8 cellular contexts compared by ENCODE assay signal in the genomic region with DNA sequence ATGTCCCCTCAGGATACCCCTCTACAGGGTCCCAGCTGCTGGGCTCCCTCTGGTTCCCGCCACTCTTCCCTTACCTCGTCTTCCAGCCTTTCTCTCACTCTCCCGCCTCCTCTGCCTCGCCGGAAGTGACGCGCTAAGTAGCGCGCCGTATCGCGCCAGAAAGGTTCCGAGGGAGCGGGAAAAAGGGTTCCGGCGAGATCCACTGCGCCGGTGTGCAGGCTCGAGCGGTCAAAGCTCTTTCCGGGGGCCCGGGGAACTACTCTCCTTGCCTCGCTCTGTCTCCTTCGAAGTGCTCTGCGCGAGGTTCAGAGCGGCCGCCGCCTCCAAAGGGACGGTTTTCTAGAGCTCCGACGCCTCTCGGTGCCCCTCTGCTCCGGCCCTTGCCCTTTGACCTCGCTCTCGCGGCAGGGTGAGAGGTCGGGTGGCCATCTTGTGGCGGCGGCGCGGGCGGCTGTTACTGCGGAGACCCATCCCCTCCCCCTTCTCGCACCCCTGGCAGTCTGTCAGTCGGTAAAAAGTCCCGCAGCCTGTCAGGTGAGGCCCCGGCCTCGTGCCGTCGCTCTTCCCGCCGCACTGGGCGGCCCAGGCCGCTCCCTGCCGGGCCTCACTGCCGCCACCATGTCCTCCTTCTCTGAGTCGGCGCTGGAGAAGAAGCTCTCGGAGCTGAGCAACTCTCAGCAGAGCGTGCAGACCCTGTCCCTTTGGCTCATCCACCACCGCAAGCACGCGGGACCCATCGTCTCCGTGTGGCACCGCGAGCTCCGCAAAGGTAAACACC. TPM values are rescaled to one million over a fixed set of nuclear protein-coding genes. Genes with fewer than 3 reads are reported as not detected.
A peak's percentile ranks its signal among the peaks of the same experiment; 100 is the strongest.
DNase-seq lines count a peak whose midpoint lies in the region; ATAC-seq, FAIRE-seq and TF ChIP-seq lines count a peak whose summit lies in the region.

A gene with protein sequence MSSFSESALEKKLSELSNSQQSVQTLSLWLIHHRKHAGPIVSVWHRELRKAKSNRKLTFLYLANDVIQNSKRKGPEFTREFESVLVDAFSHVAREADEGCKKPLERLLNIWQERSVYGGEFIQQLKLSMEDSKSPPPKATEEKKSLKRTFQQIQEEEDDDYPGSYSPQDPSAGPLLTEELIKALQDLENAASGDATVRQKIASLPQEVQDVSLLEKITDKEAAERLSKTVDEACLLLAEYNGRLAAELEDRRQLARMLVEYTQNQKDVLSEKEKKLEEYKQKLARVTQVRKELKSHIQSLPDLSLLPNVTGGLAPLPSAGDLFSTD (plus strand): TSS at position 417 of the 778 bp plus-strand sequence. CDS start 202 bp downstream, at position 619.
A gene (minus strand): TSS at position 127 of the 778 bp plus-strand sequence. CDS start 19,640 bp downstream, outside the sequence.

- CTCF ChIA-PET in AG04449 (lab: Yijun Ruan, JAX), result interaction anchor here (0.7 to 5.2 kb wide), 10 partner anchors 8 to 469 kb away, joined by 3 to 43 read pairs (median 3); no protein-coding TSS in a partner anchor
- CTCF ChIA-PET in activated B cell treated with CpG ODN at 0.5 μM for 24 hours (lab: Charles Lee), result interaction anchor here (1.0 to 1.5 kb wide), 3 partner anchors 24 to 402 kb away, joined by 3 to 5 read pairs (median 3); a partner anchor contains a TSS

- H3K4me3 Mint-ChIP-seq in activated B cell treated with CpG ODN at 0.5 μM for 24 hours, result peak within 1 kb of the TSS; percentile 92

- H3K4me1 ChIP-seq in small intestine (ENCODE audit: control insufficient read depth in 2 of 2, insufficient read depth in 1 of 2, low read depth in 1 of 2, low read length in 1 of 2), result peaks cover 10 to 12% of the 10 kb centered on the region in 2 donors

- H3K27ac Mint-ChIP-seq in activated B cell treated with CpG ODN at 0.5 μM for 24 hours, result peak within 1 kb of the TSS; percentile 96

- H3K4me3 ChIP-seq in AG04449 (ENCODE audit: low read depth, low read length) (peak within 1 kb of the TSS; percentile 95), cardiac fibroblast (replicated peaks in 1 of 2; ENCODE audit: low read depth in 2 of 2, low read length in 2 of 2) (peak within 1 kb of the TSS; percentile 92 to 93), small intestine (ENCODE audit: low read depth in 1 of 2, low read length in 2 of 2) (peak within 1 kb of the TSS; percentile 68 to 82)

- no peaks in the 10 kb centered on the region for H3K9me3 ChIP-seq in small intestine (ENCODE audit: control insufficient read depth, low read depth)

- no peaks in the 10 kb centered on the region for H3K27me3 Mint-ChIP-seq in activated B cell treated with CpG ODN at 0.5 μM for 24 hours

- H3K27me3 ChIP-seq in small intestine (ENCODE audit: control insufficient read depth in 2 of 2, insufficient read depth in 2 of 2, low read length in 2 of 2), result no peaks in the 10 kb centered on the region

- H3K4me1 Mint-ChIP-seq in activated B cell treated with CpG ODN at 0.5 μM for 24 hours, result peaks cover 67% of the 10 kb centered on the region

- H3K9me3 Mint-ChIP-seq in activated B cell treated with CpG ODN at 0.5 μM for 24 hours, result peaks cover 4% of the 10 kb centered on the region

- no peak for DNase-seq in AG04449 (ENCODE audit: low read depth, low spot score)
- DNase-seq in NCI-H2227 treated with DMSO at 0.1 percent for 48 hours (lab: John Stamatoyannopoulos, UW), result peak; percentile 88
- DNase-seq in activated B cell treated with CpG ODN at 0.5 μM for 24 hours, result peak; percentile 89
- DNase-seq in cardiac fibroblast (ENCODE audit: low read depth in 2 of 2), result peak; percentile 83 to 87
- peak; percentile 89 for DNase-seq in iPS-NIHi11 (ENCODE audit: low spot score)
- DNase-seq in small intestine, result peak; percentile 93

- 0 to 1% (median 0%) methylated on average over 58 to 69 of the region's 69 CpGs for WGBS in small intestine, 3 donors

- H3K36me3 Mint-ChIP-seq in activated B cell treated with CpG ODN at 0.5 μM for 24 hours (ENCODE audit: low read depth), result peaks cover 51% of the 10 kb centered on the region

- POLR2A ChIA-PET in AG04449 (lab: Yijun Ruan, JAX), result interaction anchor here (0.6 to 1.9 kb wide), 4 partner anchors 9 to 17 kb away, joined by 3 to 9 read pairs (median 6); no protein-coding TSS in a partner anchor
- POLR2A ChIA-PET in activated B cell treated with CpG ODN at 0.5 μM for 24 hours (lab: Charles Lee), result interaction anchor here (0.5 to 2.6 kb wide), 21 partner anchors 9 to 855 kb away, joined by 3 to 18 read pairs (median 4); a partner anchor contains a TSS

- intact Hi-C loops in activated B cell treated with CpG ODN at 0.5 μM for 24 hours (cut with micrococcal nuclease), result loop anchor here (1.0 to 10.0 kb wide), 4 partner anchors 24 to 855 kb away; a partner anchor contains a TSS

- ATAC-seq in GM18870 (IDR thresholded peaks at IDR 0.05; ENCODE audit: unreplicated experiment), result peak; percentile 56
- ATAC-seq in HG03139 (IDR thresholded peaks at IDR 0.05; ENCODE audit: unreplicated experiment), result peak; percentile 83
- ATAC-seq in activated B cell treated with CpG ODN at 0.5 μM for 24 hours (ENCODE audit: low read depth), result peak; percentile 87

- peaks cover 2 to 4% of the 10 kb centered on the region in 2 donors for H3K36me3 ChIP-seq in small intestine (ENCODE audit: control insufficient read depth in 2 of 2, insufficient read depth in 2 of 2, low read length in 2 of 2)

- H3K27ac ChIP-seq in small intestine (ENCODE audit: low read depth in 1 of 2, low read length in 1 of 2), result peak within 1 kb of the TSS; percentile 78 to 95

- TF ChIP-seq CTCF in AG04449 (IDR thresholded peaks at IDR 0.05; ENCODE audit: insufficient read depth, low read length, missing control alignments), result no peak
- TF ChIP-seq CTCF in activated B cell treated with CpG ODN at 0.5 μM for 24 hours (IDR thresholded peaks at IDR 0.05), result no peak
- no peak for TF ChIP-seq CTCF in cardiac fibroblast (IDR thresholded peaks at IDR 0.05; ENCODE audit: low read depth, low read length)

- FAIRE-seq in small intestine (lab: Jason Lieb, UNC), result no peak

RNA-seq across cellular contexts. Expression of the first gene that starts in this region (rescaled TPM):
- 38.4 and 40.8 TPM in 2 replicates for total RNA-seq in activated B cell treated with CpG ODN at 0.5 μM for 24 hours
- 10 to 100 TPM in 2 of 3 donors, 1 to 10 TPM in 1; 9.2 to 14.5 (median 12.7) TPM for polyA plus RNA-seq in small intestine

RNA-seq across cellular contexts. Expression of the second gene that starts in this region (rescaled TPM):
- total RNA-seq in activated B cell treated with CpG ODN at 0.5 μM for 24 hours, result 27.1 and 30.1 TPM in 2 replicates
- 1 to 10 TPM; 5.7 to 7.2 (median 6.5) TPM for polyA plus RNA-seq in small intestine
